ENCODE assay signal across 15 cellular contexts in genomic region chr13:36549126-36549702, GRCh38.
DNase-seq lines count a peak whose midpoint lies in the region; ATAC-seq and TF ChIP-seq lines count a peak whose summit lies in the region.
"Had no signal": no experiment of that assay in that cellular context is flagged by ENCODE, and none has a peak within 500 bp of the region (broad histone marks: within the 10 kb centered on the region; RNA-seq: fewer than 3 reads in every experiment).

No MANE protein-coding gene starts in this region.

- H3K27ac Mint-ChIP-seq in MCF 10A (ENCODE audit: low read depth, unreplicated experiment) = no peak overlapping the region
- peak overlapping the region; percentile 98 for H3K27ac Mint-ChIP-seq in glutamatergic neuron (ENCODE audit: unreplicated experiment)
- H3K27ac Mint-ChIP-seq: CD4-positive, alpha-beta T cell had no signal

- H3K27ac ChIP-seq in breast epithelium (no peak overlapping the region), BLaER1 (peak overlapping the region; percentile 18), DOHH2 (ENCODE audit: low read depth, low read length) (no peak overlapping the region)
- H3K27ac ChIP-seq: A549 had no signal

- peak; percentile 15 for DNase-seq in MCF 10A (ENCODE audit: unreplicated experiment)
- no peak for DNase-seq in breast epithelium (ENCODE audit: low spot score in 2 of 2)
- DNase-seq in glutamatergic neuron = no peak
- DNase-seq in stimulated activated CD4-positive, alpha-beta T cell treated with anti-CD3 and anti-CD28 coated beads, Interleukin-2, amount 100 ng/mL, for 24 hours = no peak
- DNase-seq in Ammon's horn (ENCODE audit: low spot score) = no peak
- DNase-seq: C1 segment of cervical spinal cord; CD4-positive, alpha-beta T cell; GDM1; GOT3; H9; IMR-90 had no signal

- intact Hi-C loops in MCF 10A (cut with micrococcal nuclease) (no loop called here), breast epithelium (cut with DNase I; ENCODE audit: low total_unique reads) (no loop called here)

- peaks cover 7% of the 10 kb centered on the region for H3F3A ChIP-seq in DOHH2 (ENCODE audit: control insufficient read depth, insufficient read depth)

- H3K27me3 Mint-ChIP-seq in MCF 10A (ENCODE audit: insufficient read depth, unreplicated experiment) = no peaks in the 10 kb centered on the region
- H3K27me3 Mint-ChIP-seq in glutamatergic neuron (ENCODE audit: unreplicated experiment) = no peaks in the 10 kb centered on the region
- H3K27me3 Mint-ChIP-seq: CD4-positive, alpha-beta T cell had no signal

- H3K4me1 Mint-ChIP-seq in MCF 10A (ENCODE audit: insufficient read depth, unreplicated experiment) (no peaks in the 10 kb centered on the region), glutamatergic neuron (ENCODE audit: low read depth, unreplicated experiment) (peaks cover 52% of the 10 kb centered on the region)

- no peaks in the 10 kb centered on the region for H3K4me1 ChIP-seq in breast epithelium
- peaks cover 70% of the 10 kb centered on the region for H3K4me1 ChIP-seq in BLaER1
- peaks cover 57% of the 10 kb centered on the region for H3K4me1 ChIP-seq in DOHH2 (ENCODE audit: control insufficient read depth, low read length)
- H3K4me1 ChIP-seq: A549 had no signal

- H3K9me3 Mint-ChIP-seq in MCF 10A (ENCODE audit: unreplicated experiment) = no peaks in the 10 kb centered on the region
- peaks cover 12% of the 10 kb centered on the region for H3K9me3 Mint-ChIP-seq in glutamatergic neuron (ENCODE audit: unreplicated experiment)
- H3K9me3 Mint-ChIP-seq: H9 had no signal

- H3K36me3 Mint-ChIP-seq in MCF 10A (ENCODE audit: insufficient read depth, unreplicated experiment) = no peaks in the 10 kb centered on the region
- H3K36me3 Mint-ChIP-seq in glutamatergic neuron (ENCODE audit: unreplicated experiment) = peaks cover 7% of the 10 kb centered on the region

- no TSS peak for BruUV-seq in MCF 10A (replicated peaks; lab: Mats Ljungman, UMichigan)

- H3K9me3 ChIP-seq in breast epithelium (no peaks in the 10 kb centered on the region), BLaER1 (no peaks in the 10 kb centered on the region), DOHH2 (ENCODE audit: control insufficient read depth, insufficient read depth, low read length) (no peaks in the 10 kb centered on the region)
- H3K9me3 ChIP-seq: A549 had no signal

- CTCF ChIA-PET in MCF 10A (lab: Yijun Ruan, JAX) = interaction anchor here (0.6 kb wide), 1 partner anchor 67 kb away, joined by 3 read pairs; no protein-coding TSS in a partner anchor

- no peak for ATAC-seq in GM19467 (IDR thresholded peaks at IDR 0.05; ENCODE audit: unreplicated experiment)
- ATAC-seq: A549 had no signal

- H3K27me3 ChIP-seq in breast epithelium (no peaks in the 10 kb centered on the region), BLaER1 (no peaks in the 10 kb centered on the region), DOHH2 (ENCODE audit: control insufficient read depth, low read length) (no peaks in the 10 kb centered on the region)

- POLR2A ChIA-PET in MCF 10A (lab: Yijun Ruan, JAX) = no interaction called here

- no peaks in the 10 kb centered on the region for H4K20me1 ChIP-seq in BLaER1
- no peaks in the 10 kb centered on the region for H4K20me1 ChIP-seq in DOHH2 (ENCODE audit: control insufficient read depth, insufficient read depth, low read depth, low read length)

- H3K9ac ChIP-seq in BLaER1 = no peak overlapping the region

- H3K4me3 Mint-ChIP-seq in MCF 10A (ENCODE audit: unreplicated experiment) (no peak overlapping the region), glutamatergic neuron (ENCODE audit: unreplicated experiment) (peak overlapping the region; percentile 75)
- H3K4me3 Mint-ChIP-seq: CD4-positive, alpha-beta T cell; H9 had no signal

- H3K36me3 ChIP-seq in breast epithelium (no peaks in the 10 kb centered on the region), BLaER1 (no peaks in the 10 kb centered on the region), DOHH2 (ENCODE audit: control insufficient read depth, low read length) (no peaks in the 10 kb centered on the region)

- no peak for TF ChIP-seq POLR2A in breast epithelium (IDR thresholded peaks at IDR 0.05)

- peak overlapping the region; percentile 84 for H3K4me2 ChIP-seq in BLaER1
- peak overlapping the region; percentile 49 for H3K4me2 ChIP-seq in DOHH2 (ENCODE audit: low read length)
- H3K4me2 ChIP-seq: A549 had no signal

- H3K4me3 ChIP-seq in breast epithelium (no peak overlapping the region), BLaER1 (peak overlapping the region; percentile 34), DOHH2 (ENCODE audit: low read length) (peak overlapping the region; percentile 0; the same call in 1 of the 2 replicates)
- H3K4me3 ChIP-seq: A549 had no signal

- H3K9me2 ChIP-seq in DOHH2 (replicated peaks; ENCODE audit: control insufficient read depth, low read length) = no peaks in the 10 kb centered on the region

- TF ChIP-seq CTCF in MCF 10A (IDR thresholded peaks at IDR 0.05; ENCODE audit: unreplicated experiment) (no peak), breast epithelium (IDR thresholded peaks at IDR 0.05) (no peak), DOHH2 (IDR thresholded peaks at IDR 0.05; ENCODE audit: low read depth, low read length, poor library complexity, severe bottlenecking) (no peak), glutamatergic neuron (IDR thresholded peaks at IDR 0.05; ENCODE audit: partially characterized antibody, unreplicated experiment) (no peak)

- no peaks in the 10 kb centered on the region for H3K79me2 ChIP-seq in DOHH2 (ENCODE audit: control insufficient read depth, low read length)

Comparison
In these comparisons a context has a peak if more than half of its experiments do, and no peak if none do; other contexts are left out.
1. H3K4me3 ChIP-seq: peak in BLaER1 (single experiment) and DOHH2 (single experiment); none in breast epithelium (0 of 3).